In the genomic region with DNA sequence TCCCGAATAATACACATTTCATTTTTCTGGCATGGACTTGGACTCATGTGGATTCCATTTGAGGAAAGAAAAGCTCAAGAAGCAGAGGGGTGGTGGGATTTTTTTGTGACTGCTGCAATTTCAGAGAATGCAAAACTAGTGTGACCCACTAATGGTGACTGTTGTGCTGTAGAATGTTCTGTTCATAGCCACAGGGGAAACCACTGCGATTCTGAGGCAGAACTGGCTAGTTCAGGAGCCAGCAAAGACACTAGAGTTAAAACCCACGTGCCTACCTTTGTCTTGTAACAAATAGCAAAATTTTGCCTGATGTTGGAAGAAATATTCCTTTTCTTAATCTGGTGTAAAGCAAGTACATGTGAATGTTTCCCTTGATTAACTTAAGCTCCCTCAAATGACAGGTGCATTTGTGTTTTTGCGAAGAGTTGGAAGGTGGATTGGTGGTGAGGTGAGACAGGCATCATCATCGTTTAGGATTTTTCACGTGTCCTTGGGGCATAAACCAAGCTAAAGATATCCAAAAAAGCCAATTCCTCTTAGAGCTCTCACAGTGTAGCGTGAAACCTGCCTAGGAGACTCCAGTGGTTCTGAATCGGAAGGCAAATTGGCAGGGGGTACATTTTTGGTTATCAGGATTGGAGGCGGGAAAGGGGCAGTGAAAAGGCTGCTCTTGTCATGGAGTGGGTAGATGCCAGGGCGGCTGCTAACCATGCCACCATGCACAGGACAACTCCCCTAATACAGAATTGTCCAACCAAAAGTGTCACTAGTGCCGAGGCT, we compare ENCODE assay signal across 12 cellular contexts. TPM values are rescaled to one million over a fixed set of nuclear protein-coding genes. Genes with fewer than 3 reads are reported as not detected.
DNase-seq lines count a peak whose midpoint lies in the region; ATAC-seq and TF ChIP-seq lines count a peak whose summit lies in the region.
"Had no signal": no experiment of that assay in that cellular context is flagged by ENCODE, and none has a peak within 500 bp of the region (broad histone marks: within the 10 kb centered on the region; RNA-seq: fewer than 3 reads in every experiment).

No MANE protein-coding gene starts in this region.

- no peak for DNase-seq in activated T-cell treated with anti-CD3 and anti-CD28 coated beads, Interleukin-2, amount 50 U/mL, for 24 hours
- DNase-seq in activated T-cell treated with anti-CD3 and anti-CD28 coated beads, Interleukin-2, amount 50 U/mL, for 1 hour: no peak
- DNase-seq in Panc1 (ENCODE audit: low read depth, low spot score) (no peak), NCI-H2081 treated with DMSO at 0.1 percent for 48 hours (lab: John Stamatoyannopoulos, UW) (no peak)
- DNase-seq in effector memory CD8-positive, alpha-beta T cell: peak in 2 of 3 experiments; percentile 4 to 16
- no peak for DNase-seq in stimulated activated naive B cell treated with anti-CD40 and anti-IgM and Interleukin-4, amounts not matched to agents 10 μg/mL and 1 μg/mL and 100 μg/mL, for 72 hours
- no peak for DNase-seq in activated CD8-positive, alpha-beta memory T cell treated with anti-CD3 and anti-CD28 coated beads, Interleukin-2, amount 50 U/mL, for 4 hours
- DNase-seq: NCI-H1417; nucleus accumbens; stimulated activated CD4-positive, alpha-beta T cell treated with anti-CD3 and anti-CD28 coated beads, Interleukin-4, amount 100 ng/mL, for 4 hours; thyroid gland had no signal

- ATAC-seq in Panc1 (no peak), GM19351 (IDR thresholded peaks at IDR 0.05; ENCODE audit: unreplicated experiment) (no peak)
- peak; percentile 53 for ATAC-seq in effector memory CD8-positive, alpha-beta T cell (replicated peaks)
- ATAC-seq in stimulated activated naive B cell treated with anti-CD40 and anti-IgM and Interleukin-4, amounts not matched to agents 10 μg/mL and 1 μg/mL and 100 μg/mL, for 72 hours (replicated peaks): peak in 1 of 2 donors; percentile 24

- intact Hi-C loops in Panc1 (cut with micrococcal nuclease; ENCODE audit: unreplicated experiment): no loop called here

- BruUV-seq in Panc1 (replicated peaks; lab: Mats Ljungman, UMichigan): no TSS peak

- H3K4me1 Mint-ChIP-seq in activated T-cell treated with anti-CD3 and anti-CD28 coated beads, Interleukin-2, amount 50 U/mL, for 24 hours (ENCODE audit: low read depth): peaks cover 90% of the 10 kb centered on the region
- H3K4me1 Mint-ChIP-seq in effector memory CD8-positive, alpha-beta T cell (ENCODE audit: low read depth in 2 of 2): peaks cover 48 to 69% of the 10 kb centered on the region in 2 donors
- peaks cover 42 to 85% of the 10 kb centered on the region in 2 donors for H3K4me1 Mint-ChIP-seq in stimulated activated naive B cell treated with anti-CD40 and anti-IgM and Interleukin-4, amounts not matched to agents 10 μg/mL and 1 μg/mL and 100 μg/mL, for 72 hours

- in situ Hi-C loops in Panc1 (cut with HindIII; ENCODE audit: low pct_unique_long_range_greater_than_20kb, low sequenced_read_pairs): no loop called here

- CTCF ChIA-PET in Panc1 (lab: Charles Lee): interaction anchor here (0.6 kb wide), 1 partner anchor 44 kb away, joined by 4 read pairs; no protein-coding TSS in a partner anchor

- peaks cover 70% of the 10 kb centered on the region for H3K27me3 Mint-ChIP-seq in activated T-cell treated with anti-CD3 and anti-CD28 coated beads, Interleukin-2, amount 50 U/mL, for 24 hours
- H3K27me3 Mint-ChIP-seq in effector memory CD8-positive, alpha-beta T cell: no peaks in the 10 kb centered on the region
- H3K27me3 Mint-ChIP-seq in stimulated activated naive B cell treated with anti-CD40 and anti-IgM and Interleukin-4, amounts not matched to agents 10 μg/mL and 1 μg/mL and 100 μg/mL, for 72 hours: peaks cover 0 to 14% of the 10 kb centered on the region in 2 donors

- no peaks in the 10 kb centered on the region for H3K27me3 ChIP-seq in Panc1 (ENCODE audit: control insufficient read depth, insufficient read depth, low read length)
- H3K27me3 ChIP-seq: thyroid gland had no signal

- no peaks in the 10 kb centered on the region for H3K9me3 ChIP-seq in Panc1 (ENCODE audit: control insufficient read depth, insufficient read depth, low read depth, low read length)
- H3K9me3 ChIP-seq: thyroid gland had no signal

- POLR2A ChIA-PET in Panc1 (lab: Charles Lee): no interaction called here

- TF ChIP-seq CTCF in Panc1 (IDR thresholded peaks at IDR 0.05): no peak

- no peaks in the 10 kb centered on the region for H3K9me3 Mint-ChIP-seq in activated T-cell treated with anti-CD3 and anti-CD28 coated beads, Interleukin-2, amount 50 U/mL, for 24 hours
- H3K9me3 Mint-ChIP-seq in effector memory CD8-positive, alpha-beta T cell: no peaks in the 10 kb centered on the region
- no peaks in the 10 kb centered on the region for H3K9me3 Mint-ChIP-seq in stimulated activated naive B cell treated with anti-CD40 and anti-IgM and Interleukin-4, amounts not matched to agents 10 μg/mL and 1 μg/mL and 100 μg/mL, for 72 hours

- no peaks in the 10 kb centered on the region for H3K36me3 ChIP-seq in Panc1 (ENCODE audit: control insufficient read depth, insufficient read depth, low read length)
- H3K36me3 ChIP-seq: thyroid gland had no signal

- H3K4me3 ChIP-seq in Panc1 (ENCODE audit: low read depth in 2 of 2, low read length in 2 of 2): no peak overlapping the region
- H3K4me3 ChIP-seq: thyroid gland had no signal

- H3K4me3 Mint-ChIP-seq in activated T-cell treated with anti-CD3 and anti-CD28 coated beads, Interleukin-2, amount 50 U/mL, for 24 hours: peak overlapping the region; percentile 53
- peak overlapping the region; percentile 35 to 67 for H3K4me3 Mint-ChIP-seq in effector memory CD8-positive, alpha-beta T cell
- H3K4me3 Mint-ChIP-seq in stimulated activated naive B cell treated with anti-CD40 and anti-IgM and Interleukin-4, amounts not matched to agents 10 μg/mL and 1 μg/mL and 100 μg/mL, for 72 hours: peak overlapping the region; percentile 11 to 37

- H3K27ac ChIP-seq in Panc1 (ENCODE audit: low read length): peak overlapping the region; percentile 57; the same call in 1 of the 2 replicates
- H3K27ac ChIP-seq: thyroid gland had no signal

- H3K36me3 Mint-ChIP-seq in activated T-cell treated with anti-CD3 and anti-CD28 coated beads, Interleukin-2, amount 50 U/mL, for 24 hours (ENCODE audit: low read depth): no peaks in the 10 kb centered on the region
- H3K36me3 Mint-ChIP-seq in effector memory CD8-positive, alpha-beta T cell (ENCODE audit: insufficient read depth): peaks cover 18% of the 10 kb centered on the region
- H3K36me3 Mint-ChIP-seq in stimulated activated naive B cell treated with anti-CD40 and anti-IgM and Interleukin-4, amounts not matched to agents 10 μg/mL and 1 μg/mL and 100 μg/mL, for 72 hours: peaks cover 5 to 11% of the 10 kb centered on the region in 2 donors

- peak overlapping the region; percentile 84 for H3K27ac Mint-ChIP-seq in activated T-cell treated with anti-CD3 and anti-CD28 coated beads, Interleukin-2, amount 50 U/mL, for 24 hours
- peak overlapping the region; percentile 88 to 94 for H3K27ac Mint-ChIP-seq in effector memory CD8-positive, alpha-beta T cell
- peak overlapping the region; percentile 91 for H3K27ac Mint-ChIP-seq in stimulated activated naive B cell treated with anti-CD40 and anti-IgM and Interleukin-4, amounts not matched to agents 10 μg/mL and 1 μg/mL and 100 μg/mL, for 72 hours

- H3K4me1 ChIP-seq in Panc1 (ENCODE audit: control insufficient read depth, insufficient read depth, low read length): peaks cover 3% of the 10 kb centered on the region; the same call in 1 of the 2 replicates
- H3K4me1 ChIP-seq: thyroid gland had no signal

RNA-seq across cellular contexts. Expression of gene FAM9C, which starts 38.1 kb away (rescaled TPM):
- total RNA-seq in Panc1 (2021; ENCODE audit: unreplicated experiment): not detected
- polyA plus RNA-seq in Panc1 (2012; ENCODE audit: insufficient read length): not detected

Comparison
In these comparisons a context has a peak if more than half of its experiments do, and no peak if none do; other contexts are left out.
1. DNase-seq: peak in effector memory CD8-positive, alpha-beta T cell (2 of 3); none in activated T-cell treated with anti-CD3 and anti-CD28 coated beads, Interleukin-2, amount 50 U/mL, for 24 hours (single experiment), activated T-cell treated with anti-CD3 and anti-CD28 coated beads, Interleukin-2, amount 50 U/mL, for 1 hour (single experiment), Panc1 (single experiment), stimulated activated naive B cell treated with anti-CD40 and anti-IgM and Interleukin-4, amounts not matched to agents 10 μg/mL and 1 μg/mL and 100 μg/mL, for 72 hours (single experiment), NCI-H2081 treated with DMSO at 0.1 percent for 48 hours (single experiment) and activated CD8-positive, alpha-beta memory T cell treated with anti-CD3 and anti-CD28 coated beads, Interleukin-2, amount 50 U/mL, for 4 hours (single experiment).
2. Peak in every context shown above with its lines, with median percentiles within 50 percentile points of each other: H3K27ac Mint-ChIP-seq and H3K4me3 Mint-ChIP-seq.